1 cellular context compared by ENCODE assay signal in the genomic region with DNA sequence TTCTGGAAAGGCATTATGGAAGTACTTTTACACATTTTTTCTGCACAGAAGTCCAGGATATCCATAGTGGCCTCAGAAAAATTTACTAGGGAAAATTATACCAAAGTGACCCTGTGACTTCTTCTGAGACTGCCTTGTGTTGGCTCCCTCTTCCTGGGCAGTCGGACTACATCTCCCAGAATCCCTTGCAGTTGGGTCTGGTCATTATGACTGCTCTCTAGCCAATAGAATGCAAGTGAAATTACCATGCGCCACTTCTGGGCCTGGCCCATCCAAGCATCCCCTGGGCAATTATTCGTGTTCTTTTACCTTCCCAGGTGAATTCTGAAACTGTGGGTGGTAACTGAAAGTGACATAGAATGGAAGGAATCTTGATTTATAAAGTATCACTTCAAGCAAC.
TF ChIP-seq lines count a peak whose summit lies in the region.

No MANE protein-coding gene starts in this region.

TF ChIP-seq in SK-N-SH, 30 proteins besides CTCF, POLR2A, EP300 and RAD21 (continued from another document):
- TF ChIP-seq, protein P1, sequence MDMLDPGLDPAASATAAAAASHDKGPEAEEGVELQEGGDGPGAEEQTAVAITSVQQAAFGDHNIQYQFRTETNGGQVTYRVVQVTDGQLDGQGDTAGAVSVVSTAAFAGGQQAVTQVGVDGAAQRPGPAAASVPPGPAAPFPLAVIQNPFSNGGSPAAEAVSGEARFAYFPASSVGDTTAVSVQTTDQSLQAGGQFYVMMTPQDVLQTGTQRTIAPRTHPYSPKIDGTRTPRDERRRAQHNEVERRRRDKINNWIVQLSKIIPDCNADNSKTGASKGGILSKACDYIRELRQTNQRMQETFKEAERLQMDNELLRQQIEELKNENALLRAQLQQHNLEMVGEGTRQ (IDR thresholded peaks at IDR 0.05; ENCODE audit: borderline replicate concordance, low read depth, low read length) = peak; percentile 9; the same call in 1 of the 2 replicates
- TF ChIP-seq YY1 (IDR thresholded peaks at IDR 0.05; ENCODE audit: low read depth) (no peak), SMC3 (IDR thresholded peaks at IDR 0.05; ENCODE audit: low read depth, low read length) (no peak), RFX5 (IDR thresholded peaks at IDR 0.05; ENCODE audit: low read length) (no peak)
- TF ChIP-seq, protein P2, sequence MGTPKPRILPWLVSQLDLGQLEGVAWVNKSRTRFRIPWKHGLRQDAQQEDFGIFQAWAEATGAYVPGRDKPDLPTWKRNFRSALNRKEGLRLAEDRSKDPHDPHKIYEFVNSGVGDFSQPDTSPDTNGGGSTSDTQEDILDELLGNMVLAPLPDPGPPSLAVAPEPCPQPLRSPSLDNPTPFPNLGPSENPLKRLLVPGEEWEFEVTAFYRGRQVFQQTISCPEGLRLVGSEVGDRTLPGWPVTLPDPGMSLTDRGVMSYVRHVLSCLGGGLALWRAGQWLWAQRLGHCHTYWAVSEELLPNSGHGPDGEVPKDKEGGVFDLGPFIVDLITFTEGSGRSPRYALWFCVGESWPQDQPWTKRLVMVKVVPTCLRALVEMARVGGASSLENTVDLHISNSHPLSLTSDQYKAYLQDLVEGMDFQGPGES (IDR thresholded peaks at IDR 0.05; ENCODE audit: low read depth, low read length) = no peak
